17 cellular contexts compared by ENCODE assay signal in genomic region chr15:34721157-34721801, GRCh38. TPM values are rescaled to one million over a fixed set of nuclear protein-coding genes. Genes with fewer than 3 reads are reported as not detected.
DNase-seq lines count a peak whose midpoint lies in the region; ATAC-seq and TF ChIP-seq lines count a peak whose summit lies in the region.
"Had no signal": no experiment of that assay in that cellular context is flagged by ENCODE, and none has a peak within 500 bp of the region (broad histone marks: within the 10 kb centered on the region; RNA-seq: fewer than 3 reads in every experiment).

No MANE protein-coding gene starts in this region.

- intact Hi-C loops in Caco-2 (cut with micrococcal nuclease; ENCODE audit: unreplicated experiment) = no loop called here
- intact Hi-C loops in activated CD4-positive, alpha-beta T cell treated with anti-CD3 and anti-CD28 coated beads, Interleukin-2, amount 10 ng/mL, durations not matched to agents 24 days and 14 days (cut with micrococcal nuclease) = no loop called here

- H3K27me3 ChIP-seq in Caco-2 (replicated peaks; ENCODE audit: control insufficient read depth, insufficient read depth, low read length) = no peaks in the 10 kb centered on the region; the same call in 1 of the 2 replicates
- no peaks in the 10 kb centered on the region for H3K27me3 ChIP-seq in SJCRH30
- H3K27me3 ChIP-seq in neuron (ENCODE audit: insufficient read depth, low read length) = peaks cover 5% of the 10 kb centered on the region
- H3K27me3 ChIP-seq: right atrium auricular region had no signal

- H3K27ac Mint-ChIP-seq in Caco-2 (ENCODE audit: unreplicated experiment) (no peak overlapping the region), glutamatergic neuron (ENCODE audit: unreplicated experiment) (peak overlapping the region; percentile 41)
- H3K27ac Mint-ChIP-seq in activated CD4-positive, alpha-beta T cell treated with anti-CD3 and anti-CD28 coated beads, Interleukin-2, amount 10 ng/mL, durations not matched to agents 24 days and 14 days = no peak overlapping the region
- H3K27ac Mint-ChIP-seq: activated CD4-positive, alpha-beta T cell treated with anti-CD3 and anti-CD28 coated beads for 36 hours had no signal

- CTCF ChIA-PET in Caco-2 (lab: Charles Lee) = no interaction called here

- peak overlapping the region; percentile 53 for H3K27ac ChIP-seq in SJCRH30

- POLR2A ChIA-PET in Caco-2 (lab: Charles Lee) = no interaction called here

- H3K9me3 ChIP-seq in Caco-2 = no peaks in the 10 kb centered on the region
- H3K9me3 ChIP-seq in SJCRH30 (replicated peaks) = no peaks in the 10 kb centered on the region
- H3K9me3 ChIP-seq in neuron (ENCODE audit: low read length) = no peaks in the 10 kb centered on the region
- H3K9me3 ChIP-seq: right atrium auricular region had no signal

- H3K4me1 ChIP-seq in Caco-2 (no peaks in the 10 kb centered on the region), SJCRH30 (peaks cover 78% of the 10 kb centered on the region), neuron (ENCODE audit: insufficient read depth, low read length) (peaks cover 11% of the 10 kb centered on the region)

- H3K4me3 Mint-ChIP-seq in Caco-2 (ENCODE audit: unreplicated experiment) (peak overlapping the region; percentile 20), glutamatergic neuron (ENCODE audit: unreplicated experiment) (peak overlapping the region; percentile 71)
- no peak overlapping the region for H3K4me3 Mint-ChIP-seq in activated CD4-positive, alpha-beta T cell treated with anti-CD3 and anti-CD28 coated beads, Interleukin-2, amount 10 ng/mL, durations not matched to agents 24 days and 14 days
- H3K4me3 Mint-ChIP-seq: activated CD4-positive, alpha-beta T cell treated with anti-CD3 and anti-CD28 coated beads for 36 hours; activated naive CD4-positive, alpha-beta T cell treated with anti-CD3 and anti-CD28 coated beads, Interleukin-2, amount 10 ng/mL, durations not matched to agents 7 days and 5 days had no signal

- H3K9me3 Mint-ChIP-seq in Caco-2 (ENCODE audit: unreplicated experiment) (no peaks in the 10 kb centered on the region), glutamatergic neuron (ENCODE audit: unreplicated experiment) (peaks cover 7% of the 10 kb centered on the region)
- no peaks in the 10 kb centered on the region for H3K9me3 Mint-ChIP-seq in activated CD4-positive, alpha-beta T cell treated with anti-CD3 and anti-CD28 coated beads, Interleukin-2, amount 10 ng/mL, durations not matched to agents 24 days and 14 days
- H3K9me3 Mint-ChIP-seq: activated naive CD4-positive, alpha-beta T cell treated with anti-CD3 and anti-CD28 coated beads, Interleukin-2, amount 10 ng/mL, durations not matched to agents 7 days and 5 days had no signal

- H3K27me3 Mint-ChIP-seq in Caco-2 (ENCODE audit: insufficient read depth, unreplicated experiment) (peaks cover 20% of the 10 kb centered on the region), glutamatergic neuron (ENCODE audit: unreplicated experiment) (peaks cover 2% of the 10 kb centered on the region)
- H3K27me3 Mint-ChIP-seq in activated CD4-positive, alpha-beta T cell treated with anti-CD3 and anti-CD28 coated beads, Interleukin-2, amount 10 ng/mL, durations not matched to agents 24 days and 14 days = peaks cover 59% of the 10 kb centered on the region

- DNase-seq in Caco-2 = no peak
- no peak for DNase-seq in SJCRH30
- DNase-seq in glutamatergic neuron = no peak
- DNase-seq in activated CD4-positive, alpha-beta T cell treated with anti-CD3 and anti-CD28 coated beads, Interleukin-2, amount 50 U/mL, for 1 hour = no peak
- no peak for DNase-seq in NOMO-1 (lab: John Stamatoyannopoulos, UW; ENCODE audit: unreplicated experiment in 2 of 2)
- no peak for DNase-seq in activated CD4-positive, alpha-beta T cell treated with anti-CD3 and anti-CD28 coated beads, Interleukin-2, amount 10 ng/mL, durations not matched to agents 24 days and 14 days
- DNase-seq: activated naive CD4-positive, alpha-beta T cell treated with anti-CD3 and anti-CD28 coated beads, Interleukin-2, amount 10 ng/mL, durations not matched to agents 7 days and 5 days; activated T-cell treated with anti-CD3 and anti-CD28 coated beads for 4 hours; kidney glomerular epithelial cell; NCI-H2081 treated with DMSO at 0.1 percent for 48 hours; T-helper 9 cell had no signal

- H3K4me3 ChIP-seq in Caco-2 (ENCODE audit: low read depth, low read length) (no peak overlapping the region), SJCRH30 (peak overlapping the region; percentile 5; the same call in 1 of the 2 replicates), neuron (ENCODE audit: low read length) (peak overlapping the region; percentile 48)

- no TSS peak for BruUV-seq in Caco-2 (replicated peaks; lab: Mats Ljungman, UMichigan)

- H3K36me3 Mint-ChIP-seq in Caco-2 (ENCODE audit: insufficient read depth, unreplicated experiment) = no peaks in the 10 kb centered on the region
- no peaks in the 10 kb centered on the region for H3K36me3 Mint-ChIP-seq in glutamatergic neuron (ENCODE audit: unreplicated experiment)
- no peaks in the 10 kb centered on the region for H3K36me3 Mint-ChIP-seq in activated CD4-positive, alpha-beta T cell treated with anti-CD3 and anti-CD28 coated beads, Interleukin-2, amount 10 ng/mL, durations not matched to agents 24 days and 14 days (ENCODE audit: low read depth)
- H3K36me3 Mint-ChIP-seq: activated naive CD4-positive, alpha-beta T cell treated with anti-CD3 and anti-CD28 coated beads, Interleukin-2, amount 10 ng/mL, durations not matched to agents 7 days and 5 days had no signal

- H3K36me3 ChIP-seq in Caco-2 (ENCODE audit: control insufficient read depth, insufficient read depth, low read length) (no peaks in the 10 kb centered on the region), SJCRH30 (no peaks in the 10 kb centered on the region), neuron (ENCODE audit: insufficient read depth, low read length) (no peaks in the 10 kb centered on the region)
- H3K36me3 ChIP-seq: right atrium auricular region had no signal

- ATAC-seq in GM18873 (IDR thresholded peaks at IDR 0.05; ENCODE audit: low FRiP score, unreplicated experiment) = no peak
- ATAC-seq: activated CD4-positive, alpha-beta T cell treated with anti-CD3 and anti-CD28 coated beads for 36 hours had no signal

- H3K4me1 Mint-ChIP-seq in Caco-2 (ENCODE audit: low read depth, unreplicated experiment) (peaks cover 6% of the 10 kb centered on the region), glutamatergic neuron (ENCODE audit: low read depth, unreplicated experiment) (peaks cover 36% of the 10 kb centered on the region)
- no peaks in the 10 kb centered on the region for H3K4me1 Mint-ChIP-seq in activated CD4-positive, alpha-beta T cell treated with anti-CD3 and anti-CD28 coated beads, Interleukin-2, amount 10 ng/mL, durations not matched to agents 24 days and 14 days
- H3K4me1 Mint-ChIP-seq: activated CD4-positive, alpha-beta T cell treated with anti-CD3 and anti-CD28 coated beads for 36 hours; activated naive CD4-positive, alpha-beta T cell treated with anti-CD3 and anti-CD28 coated beads, Interleukin-2, amount 10 ng/mL, durations not matched to agents 7 days and 5 days had no signal

- TF ChIP-seq CTCF in Caco-2 (IDR thresholded peaks at IDR 0.05; ENCODE audit: insufficient read depth in 1 of 2, low read depth in 1 of 2, low read length in 1 of 2, severe bottlenecking in 1 of 2, unreplicated experiment in 1 of 2) = no peak
- TF ChIP-seq CTCF in glutamatergic neuron (IDR thresholded peaks at IDR 0.05; ENCODE audit: partially characterized antibody, unreplicated experiment) = no peak

- H2AFZ ChIP-seq in neuron (ENCODE audit: low read depth, low read length) = peak overlapping the region; percentile 80

RNA-seq across cellular contexts. Expression of gene GJD2, which starts 33.5 kb away (rescaled TPM):
- total RNA-seq in Caco-2 (2022) (not detected in 2 replicates), glutamatergic neuron (ENCODE audit: unreplicated experiment) (3.3 TPM)
- not detected in 2 replicates for total RNA-seq in SJCRH30 (2014; rRNA removed; shearing (Covaris generic))
- total RNA-seq in activated CD4-positive, alpha-beta T cell treated with anti-CD3 and anti-CD28 coated beads, Interleukin-2, amount 10 ng/mL, durations not matched to agents 24 days and 14 days = not detected in 2 replicates
- total RNA-seq: activated CD4-positive, alpha-beta T cell treated with anti-CD3 and anti-CD28 coated beads for 36 hours; myocyte; RPMI7951 had no signal
